In the genomic region with DNA sequence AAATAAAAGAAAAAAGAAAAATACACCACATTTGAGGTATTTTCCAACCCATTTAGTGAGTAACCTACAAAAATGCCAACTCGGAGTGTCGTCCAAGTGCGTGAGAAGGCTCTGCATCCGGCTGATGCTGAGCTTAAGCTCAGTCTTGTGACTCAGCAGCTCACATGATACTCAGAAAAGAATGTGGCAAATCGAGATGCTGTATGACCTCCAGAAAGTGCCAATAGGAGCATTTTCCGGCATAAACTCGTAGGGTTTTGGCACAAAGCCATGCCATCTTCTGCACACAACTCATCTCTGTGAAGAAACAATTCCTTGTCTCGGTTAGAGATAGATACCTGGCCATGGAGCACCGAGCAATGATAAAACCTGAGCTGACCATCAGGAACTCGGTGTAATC, we compare ENCODE assay signal across 22 cellular contexts. TPM values are rescaled to one million over a fixed set of nuclear protein-coding genes. Genes with fewer than 3 reads are reported as not detected.
DNase-seq lines count a peak whose midpoint lies in the region; ATAC-seq, FAIRE-seq and TF ChIP-seq lines count a peak whose summit lies in the region.
"Had no signal": no experiment of that assay in that cellular context is flagged by ENCODE, and none has a peak within 500 bp of the region (broad histone marks: within the 10 kb centered on the region; RNA-seq: fewer than 3 reads in every experiment).

No MANE protein-coding gene starts in this region.

- FAIRE-seq in astrocyte (lab: Jason Lieb, UNC) (no peak), urothelium cell line (lab: Jason Lieb, UNC) (no peak)
- FAIRE-seq: colon had no signal

- H3K9me3 ChIP-seq in astrocyte (ENCODE audit: insufficient read depth, low read depth, low read length) = no peaks in the 10 kb centered on the region
- H3K9me3 ChIP-seq: HAP-1, Peyer's patch had no signal

- H3K27ac ChIP-seq in astrocyte (ENCODE audit: low read depth, low read length) = no peak overlapping the region
- H3K27ac ChIP-seq: Peyer's patch, skin epidermis had no signal

- peaks cover 1% of the 10 kb centered on the region for H3K9me3 Mint-ChIP-seq in astrocyte (ENCODE audit: unreplicated experiment)
- H3K9me3 Mint-ChIP-seq: activated naive CD8-positive, alpha-beta T cell treated with anti-CD3 and anti-CD28 coated beads for 36 hours; activated T-cell treated with anti-CD3 and anti-CD28 coated beads, Interleukin-2, amount 50 U/mL, for 24 hours; immature natural killer cell had no signal

- no peak for TF ChIP-seq CTCF in astrocyte (IDR thresholded peaks at IDR 0.05; ENCODE audit: insufficient read depth, low read depth, low read length)

- H3K4me2 ChIP-seq in astrocyte (ENCODE audit: low read length) = no peak overlapping the region

- DNase-seq in COLO829 (ENCODE audit: low spot score) (peak; percentile 81), M059J (ENCODE audit: low read depth) (peak; percentile 79), astrocyte (ENCODE audit: low read depth) (peak; percentile 68), kidney tubule cell (ENCODE audit: low spot score) (peak; percentile 67), urothelium cell line (ENCODE audit: low spot score) (no peak), head of caudate nucleus (no peak)
- DNase-seq: activated CD4-positive, alpha-beta T cell treated with anti-CD3 and anti-CD28 coated beads for 36 hours; activated naive CD8-positive, alpha-beta T cell treated with anti-CD3 and anti-CD28 coated beads for 36 hours; activated T-cell treated with anti-CD3 and anti-CD28 coated beads, Interleukin-2, amount 50 U/mL, for 24 hours; AML-193; immature natural killer cell; Kasumi-1; midbrain; NCI-H187 treated with DMSO at 0.1 percent for 48 hours; NCI-H526 treated with DMSO at 0.1 percent for 48 hours; nucleus accumbens; Peyer's patch had no signal

- no peak overlapping the region for H3K27ac Mint-ChIP-seq in astrocyte (ENCODE audit: unreplicated experiment)
- H3K27ac Mint-ChIP-seq: activated CD4-positive, alpha-beta T cell treated with anti-CD3 and anti-CD28 coated beads for 36 hours; activated naive CD8-positive, alpha-beta T cell treated with anti-CD3 and anti-CD28 coated beads for 36 hours; activated T-cell treated with anti-CD3 and anti-CD28 coated beads, Interleukin-2, amount 50 U/mL, for 24 hours; immature natural killer cell had no signal

- H3K9ac ChIP-seq in astrocyte (ENCODE audit: low read length) = no peak overlapping the region

- H3K4me1 Mint-ChIP-seq in astrocyte (ENCODE audit: low read depth, unreplicated experiment) = no peaks in the 10 kb centered on the region
- H3K4me1 Mint-ChIP-seq: activated CD4-positive, alpha-beta T cell treated with anti-CD3 and anti-CD28 coated beads for 36 hours; immature natural killer cell had no signal

- no peak overlapping the region for H2AFZ ChIP-seq in astrocyte (ENCODE audit: low read depth, low read length)

- ATAC-seq in GM18498 (IDR thresholded peaks at IDR 0.05; ENCODE audit: unreplicated experiment) = no peak
- ATAC-seq in HG03442 (IDR thresholded peaks at IDR 0.05; ENCODE audit: unreplicated experiment) = no peak
- ATAC-seq: activated CD4-positive, alpha-beta T cell treated with anti-CD3 and anti-CD28 coated beads for 36 hours had no signal

- H3K4me1 ChIP-seq in astrocyte (ENCODE audit: insufficient read depth, low read length) = no peaks in the 10 kb centered on the region
- H3K4me1 ChIP-seq: HAP-1, Peyer's patch had no signal

- peaks cover 19% of the 10 kb centered on the region for H3K36me3 Mint-ChIP-seq in astrocyte (ENCODE audit: low read depth, unreplicated experiment)
- H3K36me3 Mint-ChIP-seq: activated naive CD8-positive, alpha-beta T cell treated with anti-CD3 and anti-CD28 coated beads for 36 hours; immature natural killer cell had no signal

- peaks cover 6% of the 10 kb centered on the region for H3K27me3 Mint-ChIP-seq in astrocyte (ENCODE audit: low read depth, unreplicated experiment)
- H3K27me3 Mint-ChIP-seq: activated CD4-positive, alpha-beta T cell treated with anti-CD3 and anti-CD28 coated beads for 36 hours had no signal

- no peaks in the 10 kb centered on the region for H3K27me3 ChIP-seq in astrocyte (ENCODE audit: insufficient read depth, low read length)
- H3K27me3 ChIP-seq: Peyer's patch had no signal

- H3K79me2 ChIP-seq in astrocyte (ENCODE audit: insufficient read depth, low read length) = no peaks in the 10 kb centered on the region

- H3K4me3 ChIP-seq in astrocyte (ENCODE audit: insufficient read depth, low read depth, low read length) = no peak overlapping the region
- H3K4me3 ChIP-seq: HAP-1, Peyer's patch, skin epidermis had no signal

- intact Hi-C loops in head of caudate nucleus (cut with DNase I) = loop anchor here (10.0 kb wide), 1 partner anchor 111 kb away; no protein-coding TSS in a partner anchor

- no peaks in the 10 kb centered on the region for H3K36me3 ChIP-seq in astrocyte (ENCODE audit: insufficient read depth, low read length)

- H3K4me3 Mint-ChIP-seq in astrocyte (ENCODE audit: unreplicated experiment) = no peak overlapping the region
- H3K4me3 Mint-ChIP-seq: activated CD4-positive, alpha-beta T cell treated with anti-CD3 and anti-CD28 coated beads for 36 hours; activated naive CD8-positive, alpha-beta T cell treated with anti-CD3 and anti-CD28 coated beads for 36 hours; activated T-cell treated with anti-CD3 and anti-CD28 coated beads, Interleukin-2, amount 50 U/mL, for 24 hours; immature natural killer cell had no signal

- no peaks in the 10 kb centered on the region for H4K20me1 ChIP-seq in astrocyte (ENCODE audit: insufficient read depth, low read length)

RNA-seq across cellular contexts. Expression of gene TRPM4, which starts 58.5 kb away (rescaled TPM):
- 1.2 and 2.6 TPM in 2 replicates for total RNA-seq in M059J (2014; rRNA removed; shearing (Covaris generic))
- 26.3 and 28.3 TPM in 2 replicates for total RNA-seq in astrocyte
- total RNA-seq: activated naive CD8-positive, alpha-beta T cell treated with anti-CD3 and anti-CD28 coated beads for 36 hours had no signal

Comparison
In these comparisons a context has a peak if more than half of its experiments do, and no peak if none do; other contexts are left out.
1. DNase-seq: peak in COLO829 (single experiment), M059J (single experiment), astrocyte (single experiment) and kidney tubule cell (single experiment); none in urothelium cell line (single experiment) and head of caudate nucleus (0 of 42).